ENCODE assay signal across 2 cellular contexts in genomic region chr3:55435446-55435845, GRCh38.
TF ChIP-seq lines count a peak whose summit lies in the region.

No MANE protein-coding gene starts in this region.

TF ChIP-seq in GM23338, 12 proteins besides CTCF, POLR2A, EP300 and RAD21:
- no peak for TF ChIP-seq ZNF462 (CRISPR knock-in tag; IDR thresholded peaks at IDR 0.05)
- no peak for TF ChIP-seq NANOG (IDR thresholded peaks at IDR 0.05; ENCODE audit: borderline replicate concordance)
- TF ChIP-seq ETS1 (IDR thresholded peaks at IDR 0.05), result no peak
- no peak for TF ChIP-seq REST (IDR thresholded peaks at IDR 0.05; ENCODE audit: unreplicated experiment)
- TF ChIP-seq JUNB (IDR thresholded peaks at IDR 0.05; ENCODE audit: unreplicated experiment), result no peak
- TF ChIP-seq POLR2AphosphoS5 (IDR thresholded peaks at IDR 0.05; ENCODE audit: low read depth), result no peak
- no peak for TF ChIP-seq STAT1 (IDR thresholded peaks at IDR 0.05; ENCODE audit: unreplicated experiment)
- no peak for TF ChIP-seq EZH2 (IDR thresholded peaks at IDR 0.05; ENCODE audit: low read depth, unreplicated experiment)
- TF ChIP-seq EZH2phosphoT487 (IDR thresholded peaks at IDR 0.05; ENCODE audit: unreplicated experiment), result no peak
- TF ChIP-seq ZNF331 (CRISPR knock-in tag; IDR thresholded peaks at IDR 0.05; ENCODE audit: low read depth), result no peak
- TF ChIP-seq CREB1 (CRISPR knock-in tag; IDR thresholded peaks at IDR 0.05; ENCODE audit: low read depth), result no peak
- no peak for TF ChIP-seq ZNF114 (CRISPR knock-in tag; IDR thresholded peaks at IDR 0.05)

TF ChIP-seq in IMR-90, 13 proteins besides CTCF, POLR2A, EP300 and RAD21 (continued from another document):
- no peak for TF ChIP-seq ELK1 (IDR thresholded peaks at IDR 0.05; ENCODE audit: borderline replicate concordance, low read depth, low read length)
- no peak for TF ChIP-seq SMC3 (IDR thresholded peaks at IDR 0.05; ENCODE audit: low read depth, low read length)
- TF ChIP-seq BHLHE40 (IDR thresholded peaks at IDR 0.05; ENCODE audit: low read depth, low read length), result no peak
- no peak for TF ChIP-seq CEBPB (IDR thresholded peaks at IDR 0.05; ENCODE audit: low read depth, low read length)
- TF ChIP-seq FOS (IDR thresholded peaks at IDR 0.05; ENCODE audit: low read depth, low read length), result no peak
- TF ChIP-seq MAFK (IDR thresholded peaks at IDR 0.05; ENCODE audit: low read depth, low read length), result no peak
- TF ChIP-seq MXI1 (IDR thresholded peaks at IDR 0.05; ENCODE audit: borderline replicate concordance, low read depth, low read length), result no peak
- TF ChIP-seq CHD1 (IDR thresholded peaks at IDR 0.05; ENCODE audit: low read depth, low read length), result no peak
- TF ChIP-seq NFE2L2 (IDR thresholded peaks at IDR 0.05; ENCODE audit: low read depth, low read length), result no peak
